In the genomic region with DNA sequence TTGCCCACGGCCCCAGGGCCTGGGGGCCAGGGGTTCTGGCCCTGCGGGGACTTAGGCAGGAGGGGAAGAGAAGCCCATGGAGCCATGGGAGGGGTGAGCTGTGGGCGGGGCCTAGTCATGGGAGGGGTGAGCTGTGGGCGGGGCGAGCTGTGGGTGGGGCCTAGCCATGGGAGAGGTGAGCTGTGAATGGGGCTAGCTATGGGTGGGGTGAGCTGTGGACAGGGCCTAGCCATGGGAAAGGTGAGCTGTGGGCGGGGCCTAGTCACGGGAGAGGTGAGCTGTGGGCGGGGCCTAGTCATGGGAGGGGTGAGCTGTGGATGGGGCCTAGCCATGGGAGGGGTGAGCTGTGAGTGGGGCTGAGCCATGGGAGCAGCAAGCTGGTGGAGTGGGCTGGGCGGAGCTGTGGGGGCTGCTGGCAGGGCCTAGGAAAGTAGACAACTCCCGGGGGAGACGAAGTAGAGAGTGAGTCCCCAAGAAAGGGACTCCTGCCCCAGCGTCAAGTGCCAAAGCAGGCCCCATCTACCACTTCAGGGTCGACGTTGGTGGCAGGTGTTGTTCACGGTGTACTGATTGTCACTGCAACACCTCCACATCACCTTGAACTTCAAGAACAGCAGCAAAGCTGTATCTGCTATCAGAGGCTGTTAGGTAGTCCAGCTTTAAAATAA, we compare ENCODE assay signal across 12 cellular contexts. TPM values are rescaled to one million over a fixed set of nuclear protein-coding genes. Genes with fewer than 3 reads are reported as not detected.
A peak's percentile ranks its signal among the peaks of the same experiment; 100 is the strongest.
DNase-seq lines count a peak whose midpoint lies in the region; ATAC-seq, FAIRE-seq and TF ChIP-seq lines count a peak whose summit lies in the region.
"Had no signal": no experiment of that assay in that cellular context is flagged by ENCODE, and none has a peak within 500 bp of the region (broad histone marks: within the 10 kb centered on the region; RNA-seq: fewer than 3 reads in every experiment).

No MANE protein-coding gene starts in this region.

- ATAC-seq in Right ventricle myocardium superior (ENCODE audit: poor library complexity) (no peak), foreskin keratinocyte (peak; percentile 16), HG03196 (IDR thresholded peaks at IDR 0.05; ENCODE audit: unreplicated experiment) (no peak)
- ATAC-seq: activated CD8-positive, alpha-beta memory T cell treated with anti-CD3 and anti-CD28 coated beads, Interleukin-2, amount 10 ng/mL, durations not matched to agents 7 days and 5 days; naive thymus-derived CD8-positive, alpha-beta T cell had no signal

- peak; percentile 95 for FAIRE-seq in urothelium cell line (lab: Jason Lieb, UNC)

- no peaks in the 10 kb centered on the region for H4K20me1 ChIP-seq in OCI-LY7 (ENCODE audit: insufficient read depth, low read length)

- POLR2A ChIA-PET in OCI-LY7 (lab: Charles Lee), result interaction anchor here (0.5 to 1.4 kb wide), 5 partner anchors 10 to 282 kb away, joined by 3 to 9 read pairs (median 3); no protein-coding TSS in a partner anchor

- intact Hi-C loops in Right ventricle myocardium superior (cut with DNase I) (no loop called here), OCI-LY7 (cut with micrococcal nuclease; ENCODE audit: unreplicated experiment) (loop anchor here (2.0 to 5.0 kb wide), 2 partner anchors 32 to 45 kb away; no protein-coding TSS in a partner anchor)

- no peaks in the 10 kb centered on the region for H3K79me2 ChIP-seq in OCI-LY7 (ENCODE audit: insufficient read depth, low read depth, low read length)

- H3K9me2 ChIP-seq in OCI-LY7 (ENCODE audit: insufficient read depth, low read length), result no peaks in the 10 kb centered on the region

- H3K27ac ChIP-seq in right atrium auricular region (peak overlapping the region; percentile 74 to 87), OCI-LY7 (ENCODE audit: low read depth, low read length, poor library complexity, severe bottlenecking) (no peak overlapping the region), foreskin keratinocyte (no peak overlapping the region)
- H3K27ac ChIP-seq: PC-9 had no signal

- H3K36me3 ChIP-seq in right atrium auricular region (no peaks in the 10 kb centered on the region), OCI-LY7 (ENCODE audit: insufficient read depth, low read length) (no peaks in the 10 kb centered on the region)

- CTCF ChIA-PET in OCI-LY7 (lab: Charles Lee; ENCODE audit: unreplicated experiment), result interaction anchor here (0.6 kb wide), 1 partner anchor 28 kb away, joined by 3 read pairs; no protein-coding TSS in a partner anchor

- no peak overlapping the region for H3K4me3 ChIP-seq in right atrium auricular region
- no peak overlapping the region for H3K4me3 ChIP-seq in OCI-LY7 (ENCODE audit: low read depth, low read length, poor library complexity, severe bottlenecking)
- H3K4me3 ChIP-seq: PC-9 had no signal

- TF ChIP-seq CTCF in right atrium auricular region (IDR thresholded peaks at IDR 0.05), result no peak
- TF ChIP-seq CTCF in OCI-LY7 (conservative IDR thresholded peaks at IDR 0.05; ENCODE audit: low read length), result no peak
- TF ChIP-seq CTCF in foreskin keratinocyte (conservative IDR thresholded peaks at IDR 0.05), result no peak

- H3K4me1 ChIP-seq in right atrium auricular region (peaks cover 0 to 52% of the 10 kb centered on the region in 2 donors), OCI-LY7 (ENCODE audit: insufficient read depth, low read length, poor library complexity, severe bottlenecking) (peaks cover 26% of the 10 kb centered on the region), foreskin keratinocyte (no peaks in the 10 kb centered on the region)

- H3K9me3 ChIP-seq in right atrium auricular region (no peaks in the 10 kb centered on the region), OCI-LY7 (ENCODE audit: low read length) (no peaks in the 10 kb centered on the region)

- H3K4me2 ChIP-seq in OCI-LY7 (ENCODE audit: low read length), result peak overlapping the region; percentile 39; the same call in 1 of the 2 replicates
- H3K4me2 ChIP-seq: PC-9 had no signal

- no TSS peak for BruUV-seq in OCI-LY7 (replicated peaks; lab: Mats Ljungman, UMichigan)

- H3K27me3 ChIP-seq in right atrium auricular region (no peaks in the 10 kb centered on the region), foreskin keratinocyte (peaks cover 14% of the 10 kb centered on the region)

- DNase-seq in right atrium auricular region (ENCODE audit: low spot score) (no peak), Right ventricle myocardium superior (no peak), OCI-LY7 (ENCODE audit: low spot score) (peak; percentile 38), foreskin keratinocyte (no peak), urothelium cell line (ENCODE audit: low spot score) (no peak), NCI-H226 (no peak)
- DNase-seq: activated CD8-positive, alpha-beta memory T cell treated with anti-CD3 and anti-CD28 coated beads, Interleukin-2, amount 10 ng/mL, durations not matched to agents 7 days and 5 days; activated naive CD8-positive, alpha-beta T cell treated with anti-CD3 and anti-CD28 coated beads, Interleukin-2, amount 10 ng/mL, durations not matched to agents 7 days and 5 days; dermis blood vessel endothelial cell; naive thymus-derived CD8-positive, alpha-beta T cell had no signal

- no peak overlapping the region for H2AFZ ChIP-seq in OCI-LY7 (ENCODE audit: low read length)
- H2AFZ ChIP-seq: PC-9 had no signal

RNA-seq across cellular contexts. Expression of a gene that starts 19.2 kb away (rescaled TPM):
- total RNA-seq in right atrium auricular region (10 to 100 TPM in 1 of 2 donors, 1 to 10 TPM in 1; 7.0 to 11.1 TPM), Right ventricle myocardium superior (12.6 TPM), OCI-LY7 (2022) (54.8 and 63.6 TPM in 2 replicates), foreskin keratinocyte (28.6 and 33.6 TPM in 2 replicates)
- 17.9 and 23.8 TPM in 2 replicates for total RNA-seq in OCI-LY7 (2014; rRNA removed; shearing (Covaris generic))
- polyA plus RNA-seq in foreskin keratinocyte, result 30.3 and 31.0 TPM in 2 replicates

RNA-seq across cellular contexts. Expression of a gene that starts 53.8 kb away (rescaled TPM):
- total RNA-seq in right atrium auricular region (1 to 10 TPM; 6.6 to 9.1 TPM), Right ventricle myocardium superior (9.9 TPM), OCI-LY7 (2022) (6.2 and 8.6 TPM in 2 replicates), foreskin keratinocyte (12.2 and 13.2 TPM in 2 replicates)
- 3.9 and 6.6 TPM in 2 replicates for total RNA-seq in OCI-LY7 (2014; rRNA removed; shearing (Covaris generic))
- polyA plus RNA-seq in foreskin keratinocyte, result 6.6 and 6.9 TPM in 2 replicates

RNA-seq across cellular contexts. Expression of a gene that starts 57.3 kb away (rescaled TPM):
- total RNA-seq in right atrium auricular region (10 to 100 TPM; 20.9 to 24.6 TPM), Right ventricle myocardium superior (14.7 TPM), OCI-LY7 (2022) (42.2 and 44.7 TPM in 2 replicates), foreskin keratinocyte (23.7 and 26.6 TPM in 2 replicates)
- total RNA-seq in OCI-LY7 (2014; rRNA removed; shearing (Covaris generic)), result 50.8 and 52.0 TPM in 2 replicates
- polyA plus RNA-seq in foreskin keratinocyte, result 26.6 and 27.2 TPM in 2 replicates

Comparison
In these comparisons a context has a peak if more than half of its experiments do, and no peak if none do; other contexts are left out.
1. H3K27ac ChIP-seq: peak in right atrium auricular region (2 of 2); none in OCI-LY7 (single experiment) and foreskin keratinocyte (single experiment).